ENCODE assay signal across 16 cellular contexts in the genomic region with DNA sequence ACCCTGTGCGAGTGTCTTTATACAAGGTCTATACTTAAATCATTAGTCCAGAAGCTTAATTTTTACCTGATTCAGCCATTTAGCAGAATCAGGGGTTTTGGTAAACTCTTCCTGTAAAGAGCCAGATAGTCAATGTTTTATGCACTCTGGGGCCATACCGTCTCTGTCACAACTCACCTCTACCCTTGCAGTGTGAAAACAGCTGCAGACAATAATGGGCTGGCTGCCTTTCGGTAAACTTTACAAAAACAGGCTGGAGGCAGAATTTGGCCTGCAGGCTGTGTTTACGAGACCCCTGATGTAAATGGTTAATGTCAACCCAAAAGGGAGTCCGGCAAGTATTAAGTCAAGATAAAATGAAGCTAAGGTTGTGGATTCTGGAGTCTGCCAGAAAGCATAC.
"Had no signal": no experiment of that assay in that cellular context is flagged by ENCODE, and none has a peak within 500 bp of the region (broad histone marks: within the 10 kb centered on the region; RNA-seq: fewer than 3 reads in every experiment).

No MANE protein-coding gene starts in this region.

- ATAC-seq: effector memory CD8-positive, alpha-beta T cell; gastrocnemius medialis; left lobe of liver; right cardiac atrium; stimulated activated naive B cell treated with anti-CD40 and anti-IgM and Interleukin-4, amounts not matched to agents 10 μg/mL and 1 μg/mL and 100 μg/mL, for 72 hours had no signal

- H3K27me3 Mint-ChIP-seq: effector memory CD8-positive, alpha-beta T cell; naive B cell; stimulated activated naive B cell treated with anti-CD40 and anti-IgM and Interleukin-4, amounts not matched to agents 10 μg/mL and 1 μg/mL and 100 μg/mL, for 72 hours had no signal

- H3K9me3 Mint-ChIP-seq: activated T-helper 2 cell treated with anti-CD3 and anti-CD28 coated beads, Interferon-gamma antibody, Interleukin-2, Interleukin-4, amounts not matched to agents 10 μg/mL and 5 μg/mL and 100 μg/mL, durations not matched to agents 14 hours and 24 hours and 36 hours; effector memory CD8-positive, alpha-beta T cell; stimulated activated naive B cell treated with anti-CD40 and anti-IgM and Interleukin-4, amounts not matched to agents 10 μg/mL and 1 μg/mL and 100 μg/mL, for 72 hours; T-helper 2 cell treated with Interferon-gamma antibody and Interleukin-4, amounts not matched to agents 5 μg/mL and 100 μg/mL, for 36 hours had no signal

- DNase-seq: activated CD4-positive, alpha-beta T cell treated with anti-CD3 and anti-CD28 coated beads, Interleukin-2, amount 50 U/mL, for 4 hours; activated CD4-positive, CD25-positive, alpha-beta regulatory T cell; activated naive CD4-positive, alpha-beta T cell treated with anti-CD3 and anti-CD28 coated beads, Interleukin-2, amount 50 U/mL, for 16 hours; adrenal gland; dermis blood vessel endothelial cell; effector memory CD8-positive, alpha-beta T cell; gastrocnemius medialis; naive B cell; occipital lobe; stimulated activated CD4-positive, alpha-beta T cell treated with anti-CD3 and anti-CD28 coated beads, Interleukin-15, amount 100 ng/mL, for 24 hours; stimulated activated CD4-positive, alpha-beta T cell treated with anti-CD3 and anti-CD28 coated beads, Interleukin-4, amount 100 ng/mL, for 1 hour; stimulated activated naive B cell treated with anti-CD40 and anti-IgM and Interleukin-4, amounts not matched to agents 10 μg/mL and 1 μg/mL and 100 μg/mL, for 72 hours had no signal

- H3K27ac Mint-ChIP-seq: activated T-helper 2 cell treated with anti-CD3 and anti-CD28 coated beads, Interferon-gamma antibody, Interleukin-2, Interleukin-4, amounts not matched to agents 10 μg/mL and 5 μg/mL and 100 μg/mL, durations not matched to agents 14 hours and 24 hours and 36 hours; effector memory CD8-positive, alpha-beta T cell; stimulated activated naive B cell treated with anti-CD40 and anti-IgM and Interleukin-4, amounts not matched to agents 10 μg/mL and 1 μg/mL and 100 μg/mL, for 72 hours; T-helper 2 cell treated with Interferon-gamma antibody and Interleukin-4, amounts not matched to agents 5 μg/mL and 100 μg/mL, for 36 hours had no signal

- H3K4me3 Mint-ChIP-seq: effector memory CD8-positive, alpha-beta T cell; naive B cell; stimulated activated naive B cell treated with anti-CD40 and anti-IgM and Interleukin-4, amounts not matched to agents 10 μg/mL and 1 μg/mL and 100 μg/mL, for 72 hours; T-helper 2 cell treated with Interferon-gamma antibody and Interleukin-4, amounts not matched to agents 5 μg/mL and 100 μg/mL, for 36 hours had no signal
